6 cellular contexts compared by ENCODE assay signal in genomic region chr1:65103807-65104206, GRCh38.
"Had no signal": no experiment of that assay in that cellular context is flagged by ENCODE, and none has a peak within 500 bp of the region (broad histone marks: within the 10 kb centered on the region; RNA-seq: fewer than 3 reads in every experiment).

No MANE protein-coding gene starts in this region.

- H2AFZ ChIP-seq: GM23338 had no signal

- H3K4me1 ChIP-seq: HAP-1 had no signal

- DNase-seq: H7, HFFc6 had no signal

- H3K27ac ChIP-seq: HL-60 had no signal

- FAIRE-seq: HepG2 had no signal

- H3K4me3 ChIP-seq: GM23338, HAP-1 had no signal

- H3K9me3 ChIP-seq: HAP-1 had no signal

- H3K36me3 ChIP-seq: HAP-1 had no signal

- H3K4me2 ChIP-seq: GM23338 had no signal
